8 cellular contexts compared by ENCODE assay signal in the genomic region with DNA sequence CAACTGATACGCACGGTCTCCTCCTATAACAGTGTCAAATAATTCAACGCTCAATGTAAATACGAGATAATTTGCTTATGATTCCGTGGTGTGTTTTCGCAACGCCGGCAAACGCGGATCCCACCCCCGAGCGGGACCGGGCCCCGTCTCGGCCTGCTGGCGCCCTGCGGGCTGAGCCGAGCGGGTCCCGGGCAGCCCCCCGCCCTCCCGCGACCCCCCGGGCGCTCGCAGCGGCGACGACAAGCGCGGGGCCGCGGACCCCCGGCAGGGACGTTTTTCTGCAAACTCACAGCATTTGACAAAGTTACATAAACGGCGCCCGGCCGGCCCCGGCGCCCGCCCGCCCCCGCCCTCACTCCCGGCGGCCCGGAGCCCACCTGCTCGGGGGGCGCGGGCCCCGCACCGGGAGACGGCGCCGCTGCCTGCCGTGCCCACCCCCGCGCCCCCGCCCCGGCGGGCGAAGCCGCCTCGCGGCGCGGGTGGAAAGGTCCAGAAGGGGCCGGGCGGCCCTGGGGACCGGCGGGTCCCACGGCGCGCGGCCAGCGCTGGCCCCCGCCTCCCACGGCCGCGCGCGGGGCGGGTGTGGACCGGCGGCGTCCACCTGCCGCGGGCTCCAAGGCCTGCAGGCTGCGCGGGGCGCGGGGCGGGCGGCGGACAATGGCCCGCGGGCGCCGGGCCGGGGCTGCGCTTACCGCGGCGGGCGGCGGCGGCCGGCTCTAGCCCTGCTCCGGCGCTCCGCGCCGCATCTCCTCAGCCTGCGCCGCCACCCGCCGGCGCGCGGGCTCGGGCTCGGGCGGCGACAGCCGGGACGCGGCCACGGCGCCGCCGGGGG. TPM values are rescaled to one million over a fixed set of nuclear protein-coding genes. Genes with fewer than 3 reads are reported as not detected.
DNase-seq lines count a peak whose midpoint lies in the region; ATAC-seq and TF ChIP-seq lines count a peak whose summit lies in the region.

No MANE protein-coding gene starts in this region.

- H3K27me3 ChIP-seq in GM06990 (replicated peaks; ENCODE audit: control insufficient read depth, insufficient read depth, low read length): no peaks in the 10 kb centered on the region
- H3K27me3 ChIP-seq in right atrium auricular region: no peaks in the 10 kb centered on the region

- peak overlapping the region; percentile 55 for H3K4me3 ChIP-seq in GM06990 (replicated peaks; ENCODE audit: low read depth, low read length)
- H3K4me3 ChIP-seq in right atrium auricular region: peak overlapping the region; percentile 45 to 60
- H3K4me3 ChIP-seq in skeletal muscle cell (ENCODE audit: low read depth, low read length): peak overlapping the region; percentile 50

- H3K9me3 Mint-ChIP-seq in activated CD8-positive, alpha-beta T cell treated with anti-CD3 and anti-CD28 coated beads, Interleukin-2, amount 10 ng/mL, durations not matched to agents 7 days and 5 days (ENCODE audit: insufficient read depth): no peaks in the 10 kb centered on the region

- H3K4me3 Mint-ChIP-seq in activated CD8-positive, alpha-beta T cell treated with anti-CD3 and anti-CD28 coated beads, Interleukin-2, amount 10 ng/mL, durations not matched to agents 7 days and 5 days: peak overlapping the region; percentile 86

- peaks cover 16% of the 10 kb centered on the region for H3K36me3 Mint-ChIP-seq in activated CD8-positive, alpha-beta T cell treated with anti-CD3 and anti-CD28 coated beads, Interleukin-2, amount 10 ng/mL, durations not matched to agents 7 days and 5 days (ENCODE audit: low read depth)

- peaks cover 40% of the 10 kb centered on the region for H3K4me1 Mint-ChIP-seq in activated CD8-positive, alpha-beta T cell treated with anti-CD3 and anti-CD28 coated beads, Interleukin-2, amount 10 ng/mL, durations not matched to agents 7 days and 5 days (ENCODE audit: low read depth)

- peaks cover 0 to 28% of the 10 kb centered on the region in 2 donors for H3K4me1 ChIP-seq in right atrium auricular region

- H3K36me3 ChIP-seq in GM06990 (ENCODE audit: control insufficient read depth, insufficient read depth, low read length): no peaks in the 10 kb centered on the region
- H3K36me3 ChIP-seq in right atrium auricular region: no peaks in the 10 kb centered on the region

- POLR2A ChIA-PET in activated CD8-positive, alpha-beta T cell treated with anti-CD3 and anti-CD28 coated beads, Interleukin-2, amount 10 ng/mL, durations not matched to agents 7 days and 5 days (lab: Charles Lee): interaction anchor here (1.0 to 1.2 kb wide), 5 partner anchors 78 to 136 kb away, joined by 3 to 8 read pairs (median 4); no protein-coding TSS in a partner anchor

- no peaks in the 10 kb centered on the region for H3K9me3 ChIP-seq in right atrium auricular region

- CTCF ChIA-PET in activated CD8-positive, alpha-beta T cell treated with anti-CD3 and anti-CD28 coated beads, Interleukin-2, amount 10 ng/mL, durations not matched to agents 7 days and 5 days (lab: Charles Lee): interaction anchor here (1.0 to 2.0 kb wide), 3 partner anchors 20 to 115 kb away, joined by 3 to 7 read pairs (median 4); no protein-coding TSS in a partner anchor

- peak overlapping the region; percentile 70 to 74 for H3K27ac ChIP-seq in right atrium auricular region

- no peak for TF ChIP-seq CTCF in GM06990 (IDR thresholded peaks at IDR 0.05; ENCODE audit: insufficient read depth, low read length, poor library complexity, severe bottlenecking)
- TF ChIP-seq CTCF in right atrium auricular region (IDR thresholded peaks at IDR 0.05): no peak

- peak overlapping the region; percentile 86 for H3K27ac Mint-ChIP-seq in activated CD8-positive, alpha-beta T cell treated with anti-CD3 and anti-CD28 coated beads, Interleukin-2, amount 10 ng/mL, durations not matched to agents 7 days and 5 days

- ATAC-seq in HG03039 (IDR thresholded peaks at IDR 0.05; ENCODE audit: unreplicated experiment): peak; percentile 3
- peak; percentile 9 for ATAC-seq in activated CD8-positive, alpha-beta T cell treated with anti-CD3 and anti-CD28 coated beads, Interleukin-2, amount 10 ng/mL, durations not matched to agents 7 days and 5 days

- peaks cover 6% of the 10 kb centered on the region for H3K27me3 Mint-ChIP-seq in activated CD8-positive, alpha-beta T cell treated with anti-CD3 and anti-CD28 coated beads, Interleukin-2, amount 10 ng/mL, durations not matched to agents 7 days and 5 days (ENCODE audit: low read depth)

- DNase-seq in GM06990 (ENCODE audit: extremely low read depth, insufficient read length) (no peak), right atrium auricular region (ENCODE audit: low spot score) (no peak), skeletal muscle cell (ENCODE audit: low read depth) (no peak), mucosa of gallbladder (ENCODE audit: low spot score) (no peak), ureter (ENCODE audit: low spot score) (no peak), H4 (ENCODE audit: low spot score) (no peak)
- peak; percentile 40 for DNase-seq in activated CD8-positive, alpha-beta T cell treated with anti-CD3 and anti-CD28 coated beads, Interleukin-2, amount 10 ng/mL, durations not matched to agents 7 days and 5 days

RNA-seq across cellular contexts. Expression of a gene that starts 0.6 kb away (rescaled TPM):
- total RNA-seq in activated CD8-positive, alpha-beta T cell treated with anti-CD3 and anti-CD28 coated beads, Interleukin-2, amount 10 ng/mL, durations not matched to agents 7 days and 5 days: 10 to 100 TPM; 50.7 to 58.8 TPM
- 10 to 100 TPM in 1 of 2 donors, 1 to 10 TPM in 1; 8.1 to 20.1 TPM for total RNA-seq in right atrium auricular region
- total RNA-seq in mucosa of gallbladder: 103 TPM
- total RNA-seq in ureter: 86.9 TPM
- total RNA-seq in H4 (2014; rRNA removed; shearing (Covaris generic)): 6.4 and 19.7 TPM in 2 replicates
